Comparison of ENCODE assay signal across 20 cellular contexts in the genomic region with DNA sequence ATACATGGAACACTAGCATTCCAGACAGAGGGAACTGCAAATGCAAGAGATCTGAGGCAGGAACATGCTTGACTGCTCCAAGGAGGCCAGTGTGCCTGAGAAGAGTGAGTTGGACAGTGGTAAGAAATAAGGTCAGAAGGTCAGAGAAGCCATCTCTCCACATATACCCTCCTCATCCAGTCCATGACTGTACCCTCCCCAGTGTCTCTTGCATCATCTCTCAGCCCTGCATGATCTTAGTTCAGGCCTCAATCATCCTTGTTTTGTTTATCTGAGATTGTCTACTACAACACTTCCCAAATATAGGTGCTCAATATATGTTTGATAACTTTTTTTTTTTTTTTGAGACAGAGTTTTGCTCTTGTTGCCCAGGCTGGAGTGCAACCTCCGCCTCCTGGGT.
"Had no signal": no experiment of that assay in that cellular context is flagged by ENCODE, and none has a peak within 500 bp of the region (broad histone marks: within the 10 kb centered on the region; RNA-seq: fewer than 3 reads in every experiment).

No MANE protein-coding gene starts in this region.

- H3K27ac ChIP-seq: dorsolateral prefrontal cortex, heart left ventricle, ovary, thoracic aorta, transverse colon, uterus had no signal

- H3K27ac Mint-ChIP-seq: stimulated activated naive CD8-positive, alpha-beta T cell treated with anti-CD3 and anti-CD28 coated beads, Interleukin-15, Interleukin-2, amounts not matched to agents 100 ng/mL and 50 ng/mL, for 24 hours had no signal

- H3K36me3 ChIP-seq: ovary, uterus had no signal

- H3K4me3 Mint-ChIP-seq: naive thymus-derived CD8-positive, alpha-beta T cell; neural crest cell; stimulated activated naive CD8-positive, alpha-beta T cell treated with anti-CD3 and anti-CD28 coated beads, Interleukin-15, Interleukin-2, amounts not matched to agents 100 ng/mL and 50 ng/mL, for 24 hours had no signal

- H3K27me3 Mint-ChIP-seq: naive thymus-derived CD8-positive, alpha-beta T cell; stimulated activated naive CD8-positive, alpha-beta T cell treated with anti-CD3 and anti-CD28 coated beads, Interleukin-15, Interleukin-2, amounts not matched to agents 100 ng/mL and 50 ng/mL, for 24 hours had no signal

- H3K4me3 ChIP-seq: dorsolateral prefrontal cortex, heart left ventricle, mucosa of descending colon, ovary, thoracic aorta, transverse colon, uterus had no signal

- H3K9me3 ChIP-seq: heart left ventricle, mucosa of descending colon, ovary, thoracic aorta, transverse colon, uterus had no signal

- DNase-seq: cortex of kidney; dorsolateral prefrontal cortex; effector CD8-positive, alpha-beta T cell; heart left ventricle; hippocampal formation; left colon; mammary epithelial cell; mucosa of descending colon; naive thymus-derived CD8-positive, alpha-beta T cell; nucleus accumbens; ovary; right cardiac atrium; small intestine; stimulated activated CD4-positive, alpha-beta T cell treated with anti-CD3 and anti-CD28 coated beads, Interleukin-2, amount 100 ng/mL, for 48 hours; substantia nigra; transverse colon; uterus had no signal

- H3K4me1 Mint-ChIP-seq: neural crest cell had no signal

- ATAC-seq: heart left ventricle; left colon; mucosa of descending colon; naive thymus-derived CD8-positive, alpha-beta T cell; right cardiac atrium had no signal

- H3K4me1 ChIP-seq: uterus had no signal

- H3K27me3 ChIP-seq: dorsolateral prefrontal cortex, heart left ventricle, ovary, transverse colon, uterus had no signal

- H3K9me3 Mint-ChIP-seq: neural crest cell had no signal
